In the genomic region with DNA sequence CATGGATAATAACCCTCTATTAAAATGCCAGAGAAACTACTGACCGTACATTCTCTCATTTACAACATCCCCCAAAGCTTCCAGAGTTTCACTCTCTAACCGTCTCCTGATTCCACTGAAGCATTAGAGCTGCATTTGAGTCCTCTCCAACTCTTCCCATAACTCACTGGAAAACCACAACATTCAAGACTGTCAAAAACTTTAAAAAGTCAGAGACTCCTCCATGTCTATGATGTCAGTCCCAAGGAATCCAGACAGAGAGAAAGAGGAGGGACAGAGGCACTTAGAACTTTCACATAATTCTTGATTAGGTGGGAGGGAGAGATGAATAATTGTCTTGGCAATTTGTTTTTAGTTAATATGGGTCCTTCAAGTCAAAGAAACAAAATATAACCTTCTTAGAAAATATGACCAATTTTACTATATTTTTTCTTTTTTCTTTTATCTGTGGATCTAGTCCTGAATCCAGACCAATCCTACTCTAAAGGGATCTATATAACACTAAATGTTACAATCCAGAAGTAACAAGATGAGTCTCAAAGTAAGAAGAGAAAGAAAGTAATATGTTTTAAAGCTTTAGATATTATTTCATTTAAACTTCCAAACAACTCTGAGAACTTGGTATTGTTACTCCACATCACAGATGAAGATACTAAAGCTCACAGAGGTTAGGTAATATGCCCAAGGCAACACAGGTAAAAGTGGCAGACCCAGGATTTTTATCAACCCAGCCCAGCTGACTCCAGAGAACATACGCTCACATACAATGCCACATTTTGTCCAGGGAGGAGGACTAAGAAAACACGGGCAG, we compare ENCODE assay signal across 10 cellular contexts. TPM values are rescaled to one million over a fixed set of nuclear protein-coding genes. Genes with fewer than 3 reads are reported as not detected.
DNase-seq lines count a peak whose midpoint lies in the region; ATAC-seq and TF ChIP-seq lines count a peak whose summit lies in the region.
"Had no signal": no experiment of that assay in that cellular context is flagged by ENCODE, and none has a peak within 500 bp of the region (broad histone marks: within the 10 kb centered on the region; RNA-seq: fewer than 3 reads in every experiment).

No MANE protein-coding gene starts in this region.

- peak overlapping the region in 4 of 5 donors; percentile 2 to 38 (median 18) for H3K27ac ChIP-seq in adrenal gland
- peak overlapping the region; percentile 65 for H3K27ac ChIP-seq in hepatocyte
- peak overlapping the region; percentile 97 for H3K27ac ChIP-seq in smooth muscle cell (ENCODE audit: low read depth)

- H3K27me3 ChIP-seq in adrenal gland (no peaks in the 10 kb centered on the region), hepatocyte (no peaks in the 10 kb centered on the region), smooth muscle cell (ENCODE audit: low read depth) (no peaks in the 10 kb centered on the region)

- H3K4me3 ChIP-seq in adrenal gland (no peak overlapping the region), hepatocyte (no peak overlapping the region), smooth muscle cell (peak overlapping the region; percentile 23)

- peaks cover 13% of the 10 kb centered on the region for H3F3A ChIP-seq in smooth muscle cell (ENCODE audit: low read depth)

- intact Hi-C loops in adrenal gland (cut with DNase I): no loop called here

- ATAC-seq in HG03565 (IDR thresholded peaks at IDR 0.05; ENCODE audit: unreplicated experiment): no peak
- ATAC-seq in HG02870 (IDR thresholded peaks at IDR 0.05; ENCODE audit: unreplicated experiment): no peak
- ATAC-seq in GM21723 (IDR thresholded peaks at IDR 0.05; ENCODE audit: unreplicated experiment): no peak

- H3K36me3 ChIP-seq in adrenal gland (replicated peaks in 1 of 2) (no peaks in the 10 kb centered on the region), hepatocyte (replicated peaks; ENCODE audit: insufficient read depth, low read depth) (no peaks in the 10 kb centered on the region), smooth muscle cell (ENCODE audit: low read depth) (no peaks in the 10 kb centered on the region)

- TF ChIP-seq POLR2A in adrenal gland (IDR thresholded peaks at IDR 0.05): no peak

- peaks cover 9 to 30% of the 10 kb centered on the region in 2 donors for H3K4me1 ChIP-seq in adrenal gland (replicated peaks in 1 of 2)
- H3K4me1 ChIP-seq in hepatocyte (ENCODE audit: insufficient read depth): peaks cover 6% of the 10 kb centered on the region
- H3K4me1 ChIP-seq in smooth muscle cell (ENCODE audit: low read depth): peaks cover 16% of the 10 kb centered on the region

- H3K79me2 ChIP-seq in hepatocyte: peaks cover 98% of the 10 kb centered on the region
- H3K79me2 ChIP-seq in smooth muscle cell (ENCODE audit: low read depth): peaks cover 78% of the 10 kb centered on the region

- peak; percentile 91 for DNase-seq in GM04503 (ENCODE audit: low read depth)
- no peak for DNase-seq in adrenal gland
- peak; percentile 28 for DNase-seq in hepatocyte (ENCODE audit: low spot score)
- no peak for DNase-seq in smooth muscle cell (lab: John Stamatoyannopoulos, UW; ENCODE audit: unreplicated experiment)
- DNase-seq in DMS79 (lab: John Stamatoyannopoulos, UW): no peak
- DNase-seq: KBM-7, NCI-H446 treated with DMSO at 0.1 percent for 48 hours had no signal

- H3K9ac ChIP-seq in smooth muscle cell (ENCODE audit: low read depth): peak overlapping the region; percentile 58

- H3K9me3 ChIP-seq in adrenal gland (replicated peaks in 1 of 3): no peaks in the 10 kb centered on the region
- H3K9me3 ChIP-seq in hepatocyte (ENCODE audit: low read depth): no peaks in the 10 kb centered on the region
- H3K9me3 ChIP-seq in smooth muscle cell (replicated peaks; ENCODE audit: low read depth): no peaks in the 10 kb centered on the region

- 64 to 77% (median 67%) methylated on average over 4 of the region's 4 CpGs for WGBS in adrenal gland, 4 donors
- WGBS in hepatocyte (ENCODE audit: low lambda C conversion rate, missing lambda C conversion rate): 52% methylated on average over 4 of the region's 4 CpGs
- 32% methylated on average over 4 of the region's 4 CpGs for WGBS in smooth muscle cell (ENCODE audit: low lambda C conversion rate)

- H2AFZ ChIP-seq in hepatocyte: no peak overlapping the region
- H2AFZ ChIP-seq in smooth muscle cell (ENCODE audit: low read depth): no peak overlapping the region

- no peaks in the 10 kb centered on the region for H3K9me2 ChIP-seq in hepatocyte (replicated peaks; ENCODE audit: insufficient read depth)

- H3K4me2 ChIP-seq in hepatocyte (peak overlapping the region; percentile 57), smooth muscle cell (peak overlapping the region; percentile 78)

- H4K20me1 ChIP-seq in hepatocyte (ENCODE audit: insufficient read depth, poor library complexity, severe bottlenecking) (peaks cover 29% of the 10 kb centered on the region), smooth muscle cell (ENCODE audit: low read depth) (peaks cover 48% of the 10 kb centered on the region)

- TF ChIP-seq CTCF in adrenal gland (IDR thresholded peaks at IDR 0.05) (no peak), hepatocyte (IDR thresholded peaks at IDR 0.05; ENCODE audit: poor library complexity) (no peak), smooth muscle cell (IDR thresholded peaks at IDR 0.05; ENCODE audit: borderline replicate concordance, insufficient read depth, poor library complexity, severe bottlenecking) (no peak)

RNA-seq across cellular contexts. Expression of a gene that starts 23.8 kb away (rescaled TPM):
- total RNA-seq in adrenal gland: 10 to 100 TPM; 14.4 to 45.7 (median 24.8) TPM
- polyA plus RNA-seq in adrenal gland: 10 to 100 TPM in 2 of 3 donors, 1 to 10 TPM in 1; 5.7 to 18.4 (median 10.2) TPM
- total RNA-seq in hepatocyte: 17.1 and 17.8 TPM in 2 replicates
- 2.8 and 3.6 TPM in 2 replicates for polyA plus RNA-seq in hepatocyte
- total RNA-seq in smooth muscle cell: 10.8 and 16.1 TPM in 2 replicates
- 1.9 and 2.7 TPM in 2 replicates for polyA plus RNA-seq in smooth muscle cell

RNA-seq across cellular contexts. Expression of a gene that starts 50.0 kb away (rescaled TPM):
- total RNA-seq in adrenal gland (10 to 100 TPM; 21.6 to 70.6 (median 40.2) TPM), hepatocyte (34.8 and 37.0 TPM in 2 replicates), smooth muscle cell (19.4 and 23.5 TPM in 2 replicates)
- polyA plus RNA-seq in adrenal gland (10 to 100 TPM; 52.6 to 70.0 (median 60.2) TPM), hepatocyte (34.0 and 40.2 TPM in 2 replicates), smooth muscle cell (17.2 and 18.2 TPM in 2 replicates)

RNA-seq across cellular contexts. Expression of a gene that starts 59.1 kb away (rescaled TPM):
- total RNA-seq in adrenal gland: 10 to 100 TPM; 10.2 to 59.3 (median 35.5) TPM
- 10 to 100 TPM; 41.0 to 83.6 (median 57.5) TPM for polyA plus RNA-seq in adrenal gland
- 16.8 and 23.3 TPM in 2 replicates for total RNA-seq in hepatocyte
- 58.6 and 68.0 TPM in 2 replicates for polyA plus RNA-seq in hepatocyte
- 27.3 and 32.8 TPM in 2 replicates for total RNA-seq in smooth muscle cell
- polyA plus RNA-seq in smooth muscle cell: 72.9 and 75.3 TPM in 2 replicates

Comparison
In these comparisons a context has a peak if more than half of its experiments do, and no peak if none do; other contexts are left out.
1. DNase-seq: peak in GM04503 (single experiment) and hepatocyte (single experiment); none in adrenal gland (0 of 7), smooth muscle cell (single experiment) and DMS79 (single experiment).
2. H3K27ac ChIP-seq: peak in every context shown above with its lines; median percentile 97 in smooth muscle cell; 65 in hepatocyte; 18 in adrenal gland.